Comparison of ENCODE assay signal across 20 cellular contexts in genomic region chr7:4133491-4134044, GRCh38.
DNase-seq lines count a peak whose midpoint lies in the region; ATAC-seq, FAIRE-seq and TF ChIP-seq lines count a peak whose summit lies in the region.
"Had no signal": no experiment of that assay in that cellular context is flagged by ENCODE, and none has a peak within 500 bp of the region (broad histone marks: within the 10 kb centered on the region; RNA-seq: fewer than 3 reads in every experiment).

No MANE protein-coding gene starts in this region.

- H3K27me3 Mint-ChIP-seq in GM23338 (ENCODE audit: insufficient read depth, low read depth, poor library complexity) = peaks cover 6% of the 10 kb centered on the region
- H3K27me3 Mint-ChIP-seq: IgD-negative memory B cell had no signal

- intact Hi-C loops in lower lobe of right lung (cut with DNase I) = no loop called here

- no peaks in the 10 kb centered on the region for H3K9me3 Mint-ChIP-seq in GM23338
- H3K9me3 Mint-ChIP-seq: IgD-negative memory B cell had no signal

- H4K20me1 ChIP-seq in GM23338 (replicated peaks; ENCODE audit: insufficient read depth) = no peaks in the 10 kb centered on the region

- no peak overlapping the region for H3K9ac ChIP-seq in duodenal mucosa (ENCODE audit: low read depth in 1 of 2, low read length in 2 of 2)

- H2AFZ ChIP-seq in GM23338 = no peak overlapping the region

- ATAC-seq in GM23338 (no peak), lower lobe of right lung (no peak), HG02852 (IDR thresholded peaks at IDR 0.05; ENCODE audit: unreplicated experiment) (no peak)
- ATAC-seq: Panc1, SK-N-SH treated with all-trans-retinoic acid at 6 μM for 48 hours had no signal

- 27 to 64% (median 34%) methylated on average over 8 of the region's 8 CpGs for WGBS in small intestine, 3 donors

- no peaks in the 10 kb centered on the region for H3F3A ChIP-seq in GM23338 (replicated peaks; ENCODE audit: low read depth)

- H3K4me3 Mint-ChIP-seq in GM23338 = no peak overlapping the region
- H3K4me3 Mint-ChIP-seq: CD14-positive monocyte, IgD-negative memory B cell had no signal

- no peak overlapping the region for H3K27ac ChIP-seq in GM23338 (ENCODE audit: low read depth)
- H3K27ac ChIP-seq in duodenal mucosa (ENCODE audit: low read depth, low read length) = no peak overlapping the region
- H3K27ac ChIP-seq in lower lobe of right lung = no peak overlapping the region
- no peak overlapping the region for H3K27ac ChIP-seq in small intestine (ENCODE audit: low read depth in 1 of 2, low read length in 1 of 2)

- H3K36me3 Mint-ChIP-seq in GM23338 (ENCODE audit: low read depth) = no peaks in the 10 kb centered on the region; the same call in 2 of the 3 replicates
- H3K36me3 Mint-ChIP-seq: CD14-positive monocyte, IgD-negative memory B cell had no signal

- no peaks in the 10 kb centered on the region for H3K9me3 ChIP-seq in duodenal mucosa (ENCODE audit: control insufficient read depth in 1 of 2, low read length in 2 of 2)
- H3K9me3 ChIP-seq in lower lobe of right lung = no peaks in the 10 kb centered on the region
- H3K9me3 ChIP-seq in small intestine (ENCODE audit: control insufficient read depth, low read depth) = no peaks in the 10 kb centered on the region

- H3K4me1 Mint-ChIP-seq in GM23338 = peaks cover 52% of the 10 kb centered on the region
- H3K4me1 Mint-ChIP-seq: CD14-positive monocyte, IgD-negative memory B cell had no signal

- H3K4me1 ChIP-seq in GM23338 (ENCODE audit: insufficient read depth) = peaks cover 15% of the 10 kb centered on the region
- peaks cover 0 to 13% of the 10 kb centered on the region in 2 donors for H3K4me1 ChIP-seq in duodenal mucosa (ENCODE audit: control insufficient read depth in 1 of 2, insufficient read depth in 2 of 2, low read length in 2 of 2)
- no peaks in the 10 kb centered on the region for H3K4me1 ChIP-seq in lower lobe of right lung
- peaks cover 0 to 7% of the 10 kb centered on the region in 2 donors for H3K4me1 ChIP-seq in small intestine (ENCODE audit: control insufficient read depth in 2 of 2, insufficient read depth in 1 of 2, low read depth in 1 of 2, low read length in 1 of 2)

- TF ChIP-seq CTCF in GM23338 (conservative IDR thresholded peaks at IDR 0.05; ENCODE audit: low read depth in 2 of 2) (no peak), lower lobe of right lung (IDR thresholded peaks at IDR 0.05) (no peak), foreskin fibroblast (IDR thresholded peaks at IDR 0.05; ENCODE audit: low read depth, low read length) (no peak)

- peak overlapping the region; percentile 54; the same call in 1 of the 2 replicates for H3K27ac Mint-ChIP-seq in GM23338
- H3K27ac Mint-ChIP-seq: CD14-positive monocyte, IgD-negative memory B cell had no signal

- H3K27me3 ChIP-seq in GM23338 (ENCODE audit: insufficient read depth) (no peaks in the 10 kb centered on the region), duodenal mucosa (ENCODE audit: control insufficient read depth in 1 of 2, insufficient read depth in 2 of 2, low read length in 2 of 2) (no peaks in the 10 kb centered on the region), lower lobe of right lung (ENCODE audit: low read depth) (no peaks in the 10 kb centered on the region), small intestine (ENCODE audit: control insufficient read depth in 2 of 2, insufficient read depth in 2 of 2, low read length in 2 of 2) (no peaks in the 10 kb centered on the region)

- H3K4me3 ChIP-seq in GM23338 (no peak overlapping the region), duodenal mucosa (ENCODE audit: low read depth in 1 of 2, low read length in 2 of 2) (peak overlapping the region; percentile 41 to 64), lower lobe of right lung (no peak overlapping the region), small intestine (ENCODE audit: low read depth in 1 of 2, low read length in 2 of 2) (peak overlapping the region in 1 of 2 donors; percentile 35), foreskin fibroblast (ENCODE audit: low read depth in 1 of 2, low read length in 2 of 2) (no peak overlapping the region)

- no peak overlapping the region for H3K4me2 ChIP-seq in GM23338

- FAIRE-seq in small intestine (lab: Jason Lieb, UNC) = no peak
- FAIRE-seq: G401.6, GM12892 had no signal

- no peaks in the 10 kb centered on the region for H3K9me2 ChIP-seq in GM23338 (ENCODE audit: insufficient read depth)

- H3K36me3 ChIP-seq in GM23338 (ENCODE audit: insufficient read depth) = no peaks in the 10 kb centered on the region
- no peaks in the 10 kb centered on the region for H3K36me3 ChIP-seq in duodenal mucosa (ENCODE audit: control insufficient read depth in 1 of 2, insufficient read depth in 2 of 2, low read length in 2 of 2)
- H3K36me3 ChIP-seq in lower lobe of right lung = no peaks in the 10 kb centered on the region
- no peaks in the 10 kb centered on the region for H3K36me3 ChIP-seq in small intestine (ENCODE audit: control insufficient read depth in 2 of 2, insufficient read depth in 2 of 2, low read length in 2 of 2)

- no peak for DNase-seq in GM23338 (ENCODE audit: low spot score)
- DNase-seq in lower lobe of right lung = peak; percentile 11
- DNase-seq in small intestine = peak; percentile 3
- DNase-seq in foreskin fibroblast = no peak
- no peak for DNase-seq in NCI-H345 (lab: John Stamatoyannopoulos, UW)
- DNase-seq: HCEC 1CT; Karpas-422; NCI-H1417; NCI-H187 treated with DMSO at 0.1 percent for 48 hours; NCI-H2107; NCI-H774; NK-92 treated with Interleukin-12 subunit alpha and Interleukin-12 subunit beta, amount 100 ng/mL, for 24 hours had no signal

- H3K79me2 ChIP-seq in GM23338 (replicated peaks; ENCODE audit: insufficient read depth) = no peaks in the 10 kb centered on the region

TF ChIP-seq in GM23338, 12 proteins besides CTCF, POLR2A, EP300 and RAD21 (continues in another document):
- no peak for TF ChIP-seq ZNF114 (CRISPR knock-in tag; IDR thresholded peaks at IDR 0.05)
- TF ChIP-seq NANOG (IDR thresholded peaks at IDR 0.05; ENCODE audit: borderline replicate concordance) = no peak
- TF ChIP-seq ETS1 (IDR thresholded peaks at IDR 0.05) = no peak
- TF ChIP-seq CREB1 (CRISPR knock-in tag; IDR thresholded peaks at IDR 0.05; ENCODE audit: low read depth) = no peak
- TF ChIP-seq JUNB (IDR thresholded peaks at IDR 0.05; ENCODE audit: unreplicated experiment) = no peak
- no peak for TF ChIP-seq EZH2 (IDR thresholded peaks at IDR 0.05; ENCODE audit: low read depth, unreplicated experiment)
- TF ChIP-seq STAT1 (IDR thresholded peaks at IDR 0.05; ENCODE audit: unreplicated experiment) = no peak
- no peak for TF ChIP-seq EZH2phosphoT487 (IDR thresholded peaks at IDR 0.05; ENCODE audit: unreplicated experiment)

Comparison
In these comparisons a context has a peak if more than half of its experiments do, and no peak if none do; other contexts are left out.
1. DNase-seq: peak in lower lobe of right lung (single experiment) and small intestine (single experiment); none in GM23338 (single experiment), foreskin fibroblast (0 of 2) and NCI-H345 (single experiment).
2. H3K4me3 ChIP-seq: peak in duodenal mucosa (2 of 2); none in GM23338 (single experiment), lower lobe of right lung (single experiment) and foreskin fibroblast (0 of 2).